In the genomic region with DNA sequence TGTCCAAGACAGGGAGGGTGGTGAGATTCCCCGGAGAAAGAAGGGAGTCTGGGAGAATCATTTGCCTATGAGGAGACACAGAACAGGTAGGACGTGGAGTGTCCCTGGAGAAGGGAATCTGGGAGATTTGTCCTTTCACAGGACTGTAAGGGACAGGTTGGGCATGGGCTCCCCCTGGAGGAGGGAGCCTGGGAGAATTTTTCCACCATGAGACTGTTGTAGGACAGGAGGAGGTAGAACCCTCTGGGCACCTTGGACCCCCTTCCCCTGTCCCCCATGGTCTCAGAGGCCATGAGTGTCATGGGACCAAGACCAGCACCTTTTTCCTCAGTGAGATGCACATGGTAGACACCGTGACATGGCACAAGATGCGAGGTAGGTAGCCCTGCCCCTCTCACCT, we compare ENCODE assay signal across 1 cellular context.
A peak's percentile ranks its signal among the peaks of the same experiment; 100 is the strongest.
TF ChIP-seq lines count a peak whose summit lies in the region.

No MANE protein-coding gene starts in this region.

TF ChIP-seq in IMR-90, 13 proteins besides CTCF, POLR2A, EP300 and RAD21:
- peak; percentile 43 for TF ChIP-seq SMC3 (IDR thresholded peaks at IDR 0.05; ENCODE audit: low read depth, low read length)
- no peak for TF ChIP-seq CEBPB (IDR thresholded peaks at IDR 0.05; ENCODE audit: low read depth, low read length)
